In genomic region chr20:61997372-61997771, GRCh38 we compare ENCODE assay signal across 19 cellular contexts.
DNase-seq lines count a peak whose midpoint lies in the region; ATAC-seq lines count a peak whose summit lies in the region.
"Had no signal": no experiment of that assay in that cellular context is flagged by ENCODE, and none has a peak within 500 bp of the region (broad histone marks: within the 10 kb centered on the region; RNA-seq: fewer than 3 reads in every experiment).

No MANE protein-coding gene starts in this region.

- H3K27me3 Mint-ChIP-seq in dendritic cell treated with granulocyte-macrophage colony-stimulating factor and Interleukin-4, amounts not matched to agents 40 ng/mL and 50 ng/mL, for 4 days = no peaks in the 10 kb centered on the region
- H3K27me3 Mint-ChIP-seq: CD4-positive, CD25-positive, alpha-beta regulatory T cell; CD8-positive, alpha-beta memory T cell had no signal

- ATAC-seq in left ventricle myocardium superior (no peak), Right ventricle myocardium inferior (no peak), HG03135 (IDR thresholded peaks at IDR 0.05; ENCODE audit: unreplicated experiment) (no peak), HG02885 (IDR thresholded peaks at IDR 0.05; ENCODE audit: poor library complexity, unreplicated experiment) (no peak)
- ATAC-seq: HCT116 had no signal

- intact Hi-C loops in left ventricle myocardium superior (cut with micrococcal nuclease) (no loop called here), Right ventricle myocardium inferior (cut with DNase I) (no loop called here)
- intact Hi-C loops in dendritic cell treated with granulocyte-macrophage colony-stimulating factor and Interleukin-4, amounts not matched to agents 40 ng/mL and 50 ng/mL, for 4 days (cut with micrococcal nuclease) = no loop called here

- H3K4me1 Mint-ChIP-seq in dendritic cell treated with granulocyte-macrophage colony-stimulating factor and Interleukin-4, amounts not matched to agents 40 ng/mL and 50 ng/mL, for 4 days (ENCODE audit: low read depth) = no peaks in the 10 kb centered on the region
- H3K4me1 Mint-ChIP-seq: CD8-positive, alpha-beta memory T cell had no signal

- H3K9me3 Mint-ChIP-seq in dendritic cell treated with granulocyte-macrophage colony-stimulating factor and Interleukin-4, amounts not matched to agents 40 ng/mL and 50 ng/mL, for 4 days = peaks cover 23% of the 10 kb centered on the region

- peaks cover 97% of the 10 kb centered on the region for H3K36me3 Mint-ChIP-seq in dendritic cell treated with granulocyte-macrophage colony-stimulating factor and Interleukin-4, amounts not matched to agents 40 ng/mL and 50 ng/mL, for 4 days (ENCODE audit: low read depth)

- H3K4me3 Mint-ChIP-seq in dendritic cell treated with granulocyte-macrophage colony-stimulating factor and Interleukin-4, amounts not matched to agents 40 ng/mL and 50 ng/mL, for 4 days = no peak overlapping the region
- H3K4me3 Mint-ChIP-seq: CD4-positive, CD25-positive, alpha-beta regulatory T cell; CD8-positive, alpha-beta memory T cell; HFFc6 had no signal

- DNase-seq in left ventricle myocardium superior (peak; percentile 7), Right ventricle myocardium inferior (ENCODE audit: missing footprints) (no peak), NCI-H526 treated with DMSO at 0.1 percent for 48 hours (lab: John Stamatoyannopoulos, UW) (peak; percentile 37), superior temporal gyrus (ENCODE audit: extremely low spot score) (no peak)
- DNase-seq: 8988T; C1 segment of cervical spinal cord; CD4-positive, CD25-positive, alpha-beta regulatory T cell; CD8-positive, alpha-beta memory T cell; COR-L47; DMS153; DMS79; GDM1; GOT3; H7; HFFc6 had no signal

- peak overlapping the region; percentile 45 for H3K27ac Mint-ChIP-seq in dendritic cell treated with granulocyte-macrophage colony-stimulating factor and Interleukin-4, amounts not matched to agents 40 ng/mL and 50 ng/mL, for 4 days
- H3K27ac Mint-ChIP-seq: CD4-positive, CD25-positive, alpha-beta regulatory T cell; HFFc6 had no signal

Comparison
In these comparisons a context has a peak if more than half of its experiments do, and no peak if none do; other contexts are left out.
1. DNase-seq: peak in left ventricle myocardium superior (single experiment) and NCI-H526 treated with DMSO at 0.1 percent for 48 hours (single experiment); none in Right ventricle myocardium inferior (single experiment) and superior temporal gyrus (single experiment).